In the genomic region with DNA sequence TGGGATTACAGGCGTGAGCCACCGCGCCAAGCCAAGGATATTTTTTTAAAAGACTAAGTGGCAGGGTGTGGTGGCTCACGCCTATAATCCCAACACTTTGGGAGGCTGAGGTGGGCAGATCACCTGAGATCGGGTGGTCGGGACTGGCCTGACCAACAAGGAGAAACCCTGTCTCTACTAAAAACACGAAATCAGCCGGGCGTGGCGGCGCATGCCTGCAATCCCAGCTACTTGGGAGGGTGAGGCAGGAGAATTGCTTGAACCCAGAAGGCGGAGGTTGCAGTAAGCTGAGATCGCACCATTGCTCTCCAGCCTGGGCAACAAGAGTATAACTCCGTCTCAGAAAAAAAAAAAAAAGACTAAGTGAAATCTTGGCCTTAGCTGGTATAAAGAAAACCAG, we compare ENCODE assay signal across 1 cellular context. TPM values are rescaled to one million over a fixed set of nuclear protein-coding genes. Genes with fewer than 3 reads are reported as not detected.
"Had no signal": no experiment of that assay in that cellular context is flagged by ENCODE, and none has a peak within 500 bp of the region (broad histone marks: within the 10 kb centered on the region; RNA-seq: fewer than 3 reads in every experiment).

No MANE protein-coding gene starts in this region.

RNA-seq across cellular contexts. Expression of gene PRTG, which starts 49.8 kb away (rescaled TPM):
- polyA plus RNA-seq: GM23248 had no signal
